38 cellular contexts compared by ENCODE assay signal in genomic region chr1:179630719-179631118, GRCh38. TPM values are rescaled to one million over a fixed set of nuclear protein-coding genes. Genes with fewer than 3 reads are reported as not detected.
"Had no signal": no experiment of that assay in that cellular context is flagged by ENCODE, and none has a peak within 500 bp of the region (broad histone marks: within the 10 kb centered on the region; RNA-seq: fewer than 3 reads in every experiment).

No MANE protein-coding gene starts in this region.

- DNase-seq: activated effector memory CD4-positive, alpha-beta T cell treated with anti-CD3 and anti-CD28 coated beads, Interleukin-2, amount 50 U/mL, for 16 hours; activated effector memory CD4-positive, alpha-beta T cell treated with Interleukin-2 at 50 U/mL for 16 hours; activated gamma-delta T cell; activated gamma-delta T cell treated with Interleukin-2 at 50 U/mL for 16 hours; activated naive CD4-positive, alpha-beta T cell; activated naive CD4-positive, alpha-beta T cell treated with anti-CD3 and anti-CD28 coated beads for 36 hours; activated naive CD4-positive, alpha-beta T cell treated with anti-CD3 and anti-CD28 coated beads, Interleukin-2, amount 10 ng/mL, durations not matched to agents 7 days and 5 days; activated naive CD4-positive, alpha-beta T cell treated with anti-CD3 and anti-CD28 coated beads, Interleukin-2, amount 50 U/mL, for 16 hours; activated naive CD4-positive, alpha-beta T cell treated with Interleukin-2 at 50 U/mL for 16 hours; activated naive CD8-positive, alpha-beta T cell treated with anti-CD3 and anti-CD28 coated beads for 36 hours; activated naive CD8-positive, alpha-beta T cell treated with anti-CD3 and anti-CD28 coated beads, Interleukin-2, amount 10 ng/mL, durations not matched to agents 7 days and 5 days; activated naive CD8-positive, alpha-beta T cell treated with anti-CD3 and anti-CD28 coated beads, Interleukin-2, amount 50 U/mL, for 24 hours; activated T-cell treated with anti-CD3 and anti-CD28 coated beads, Interleukin-2, amount 50 U/mL, for 4 hours; activated T-cell treated with anti-CD3 and anti-CD28 coated beads, Interleukin-2, amount 50 U/mL, for 48 hours; activated T-cell treated with anti-CD3 and anti-CD28 coated beads, Interleukin-2, amount 50 U/mL, for 72 hours; adrenal gland; amniotic stem cell; amygdala; anterior cingulate cortex; aorta; body of pancreas; brain microvascular endothelial cell; caudate nucleus; central memory CD4-positive, alpha-beta T cell; cerebellar nuclear complex had no signal

- FAIRE-seq: astrocyte, bronchial epithelial cell had no signal

- H3K27ac ChIP-seq: adrenal gland, ascending aorta, body of pancreas, brain microvascular endothelial cell, breast epithelium, cardiac muscle cell had no signal

- H3K4me1 ChIP-seq: ascending aorta, body of pancreas, breast epithelium had no signal

- ATAC-seq: activated naive CD4-positive, alpha-beta T cell treated with anti-CD3 and anti-CD28 coated beads, Interleukin-2, amount 50 U/mL, for 72 hours; activated naive CD8-positive, alpha-beta T cell treated with anti-CD3 and anti-CD28 coated beads, Interleukin-2, amount 50 U/mL, for 24 hours; activated T-cell treated with anti-CD3 and anti-CD28 coated beads, Interleukin-2, amount 50 U/mL, for 4 hours; activated T-cell treated with anti-CD3 and anti-CD28 coated beads, Interleukin-2, amount 50 U/mL, for 72 hours; activated T-helper 17 cell treated with anti-CD3 and anti-CD28 coated beads, Interleukin-2, amount 50 U/mL, for 72 hours; body of pancreas had no signal

- H3K9me3 ChIP-seq: adrenal gland, ascending aorta, body of pancreas, breast epithelium had no signal

- H3K4me3 ChIP-seq: adrenal gland, ascending aorta, body of pancreas, breast epithelium, cardiac muscle cell had no signal

- H3K36me3 ChIP-seq: adrenal gland, ascending aorta, brain microvascular endothelial cell, breast epithelium, cardiac muscle cell had no signal

- H3K27me3 ChIP-seq: adrenal gland, ascending aorta, body of pancreas, brain microvascular endothelial cell, breast epithelium, cardiac muscle cell had no signal

RNA-seq across cellular contexts. Expression of gene TDRD5, which starts 39.1 kb away (rescaled TPM):
- total RNA-seq: activated naive CD4-positive, alpha-beta T cell treated with anti-CD3 and anti-CD28 coated beads for 36 hours; activated naive CD4-positive, alpha-beta T cell treated with anti-CD3 and anti-CD28 coated beads, Interleukin-2, amount 50 U/mL, for 72 hours; activated naive CD8-positive, alpha-beta T cell treated with anti-CD3 and anti-CD28 coated beads for 36 hours; activated naive CD8-positive, alpha-beta T cell treated with anti-CD3 and anti-CD28 coated beads, Interleukin-2, amount 10 ng/mL, durations not matched to agents 7 days and 5 days; activated T-cell treated with anti-CD3 and anti-CD28 coated beads, Interleukin-2, amount 50 U/mL, for 4 hours; activated T-cell treated with anti-CD3 and anti-CD28 coated beads, Interleukin-2, amount 50 U/mL, for 72 hours; activated T-helper 1 cell treated with anti-CD3 and anti-CD28 coated beads, Interleukin-12 subunit alpha, Interleukin-12 subunit beta, Interleukin-2, Interleukin-4 antibody, amounts not matched to agents 30 ng/mL and 10 ng/mL and 1 ng/mL, durations not matched to agents 14 hours and 24 hours and 36 hours; activated T-helper 17 cell treated with anti-CD3 and anti-CD28 coated beads, Interleukin-2, amount 50 U/mL, for 72 hours; activated T-helper 2 cell treated with anti-CD3 and anti-CD28 coated beads, Interferon-gamma antibody, Interleukin-2, Interleukin-4, amounts not matched to agents 10 μg/mL and 5 μg/mL and 100 μg/mL, durations not matched to agents 14 hours and 24 hours and 36 hours; ascending aorta; astrocyte; body of pancreas; bronchial epithelial cell; cardiac septum; chondrocyte had no signal
- polyA plus RNA-seq: cardiac muscle cell had no signal

RNA-seq across cellular contexts. Expression of gene NPHS2, which starts 55.0 kb away (rescaled TPM):
- total RNA-seq: activated naive CD4-positive, alpha-beta T cell treated with anti-CD3 and anti-CD28 coated beads for 36 hours; activated naive CD4-positive, alpha-beta T cell treated with anti-CD3 and anti-CD28 coated beads, Interleukin-2, amount 50 U/mL, for 72 hours; activated naive CD8-positive, alpha-beta T cell treated with anti-CD3 and anti-CD28 coated beads for 36 hours; activated naive CD8-positive, alpha-beta T cell treated with anti-CD3 and anti-CD28 coated beads, Interleukin-2, amount 10 ng/mL, durations not matched to agents 7 days and 5 days; activated T-cell treated with anti-CD3 and anti-CD28 coated beads, Interleukin-2, amount 50 U/mL, for 4 hours; activated T-cell treated with anti-CD3 and anti-CD28 coated beads, Interleukin-2, amount 50 U/mL, for 72 hours; activated T-helper 1 cell treated with anti-CD3 and anti-CD28 coated beads, Interleukin-12 subunit alpha, Interleukin-12 subunit beta, Interleukin-2, Interleukin-4 antibody, amounts not matched to agents 30 ng/mL and 10 ng/mL and 1 ng/mL, durations not matched to agents 14 hours and 24 hours and 36 hours; activated T-helper 17 cell treated with anti-CD3 and anti-CD28 coated beads, Interleukin-2, amount 50 U/mL, for 72 hours; activated T-helper 2 cell treated with anti-CD3 and anti-CD28 coated beads, Interferon-gamma antibody, Interleukin-2, Interleukin-4, amounts not matched to agents 10 μg/mL and 5 μg/mL and 100 μg/mL, durations not matched to agents 14 hours and 24 hours and 36 hours; adrenal gland; aorta; ascending aorta; astrocyte; body of pancreas; breast epithelium; bronchial epithelial cell; cardiac muscle cell; cardiac septum; cerebellum; chondrocyte had no signal
- polyA plus RNA-seq: adipose tissue, adrenal gland, aorta, cardiac muscle cell had no signal
